ENCODE assay signal across 26 cellular contexts in the genomic region with DNA sequence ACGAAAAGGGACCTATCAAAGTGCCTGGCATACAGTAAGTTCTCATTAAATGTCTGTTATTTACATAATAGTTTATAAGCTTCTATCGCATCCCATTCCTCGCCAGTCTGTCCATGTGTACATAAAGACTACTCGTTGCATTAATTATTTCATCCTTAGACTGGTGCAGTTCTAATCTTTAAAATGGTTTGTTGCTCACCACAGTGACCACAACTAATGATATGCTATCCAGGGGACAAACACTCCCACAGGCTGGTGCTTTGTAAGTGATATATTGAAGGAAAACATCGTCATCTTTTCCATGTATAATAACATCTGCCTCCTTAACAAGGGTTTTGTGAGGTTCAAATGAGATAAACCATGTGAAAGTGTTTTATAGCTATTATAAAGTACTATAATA. TPM values are rescaled to one million over a fixed set of nuclear protein-coding genes. Genes with fewer than 3 reads are reported as not detected.
DNase-seq lines count a peak whose midpoint lies in the region; ATAC-seq, FAIRE-seq and TF ChIP-seq lines count a peak whose summit lies in the region.
"Had no signal": no experiment of that assay in that cellular context is flagged by ENCODE, and none has a peak within 500 bp of the region (broad histone marks: within the 10 kb centered on the region; RNA-seq: fewer than 3 reads in every experiment).

No MANE protein-coding gene starts in this region.

- H3K9ac ChIP-seq in DND-41 (ENCODE audit: low read depth, low read length) (no peak overlapping the region; the same call in 1 of the 2 replicates), K562 (ENCODE audit: insufficient read depth in 1 of 2, low read depth in 2 of 2, low read length in 2 of 2) (no peak overlapping the region)

- peak; percentile 66 for TF ChIP-seq EP300 in K562 (IDR thresholded peaks at IDR 0.05; ENCODE audit: low read length)

- CTCF ChIA-PET in T-cell (lab: Charles Lee) = interaction anchor here in 1 of 2 donors (2.4 kb wide), 1 partner anchor 9 kb away, joined by 7 read pairs; no protein-coding TSS in a partner anchor
- CTCF ChIA-PET in K562 (lab: Yijun Ruan, JAX; ENCODE audit: low intra/inter-chr PET ratio) = no interaction called here

- intact Hi-C loops in activated CD4-positive, alpha-beta T cell treated with anti-CD3 and anti-CD28 coated beads, Interleukin-2, amount 10 ng/mL, durations not matched to agents 24 days and 14 days (cut with micrococcal nuclease) = no loop called here
- intact Hi-C loops in K562 (cut with micrococcal nuclease) = loop anchor here (5.0 kb wide), 1 partner anchor 344 kb away; no protein-coding TSS in a partner anchor
- intact Hi-C loops in esophagus squamous epithelium (cut with DNase I) = no loop called here
- intact Hi-C loops in left colon (cut with DNase I, micrococcal nuclease) = no loop called here

- no peak for TF ChIP-seq CTCF in DND-41 (IDR thresholded peaks at IDR 0.05; ENCODE audit: borderline replicate concordance, extremely low read depth, low read length, poor library complexity, severe bottlenecking)
- TF ChIP-seq CTCF in K562 (IDR thresholded peaks at IDR 0.05 in 2 of 3, conservative IDR thresholded peaks at IDR 0.05 in 1 of 3; ENCODE audit: insufficient read depth in 2 of 3, low read depth in 1 of 3, low read length in 3 of 3) = no peak
- TF ChIP-seq CTCF in esophagus squamous epithelium (IDR thresholded peaks at IDR 0.05) = no peak

- no peaks in the 10 kb centered on the region for H3K36me3 ChIP-seq in DND-41 (ENCODE audit: insufficient read depth, low read length)
- H3K36me3 ChIP-seq in K562 (ENCODE audit: control insufficient read depth, insufficient read depth, low read length) = no peaks in the 10 kb centered on the region
- no peaks in the 10 kb centered on the region for H3K36me3 ChIP-seq in esophagus squamous epithelium
- H3K36me3 ChIP-seq: adrenal gland, Peyer's patch, prostate gland, uterus had no signal

- BruUV-seq in K562 (replicated peaks; lab: Mats Ljungman, UMichigan) = no TSS peak

- H3K4me1 ChIP-seq in DND-41 (ENCODE audit: insufficient read depth, low read length) (peaks cover 54% of the 10 kb centered on the region), K562 (replicated peaks in 1 of 2; ENCODE audit: control insufficient read depth in 2 of 2, insufficient read depth in 2 of 2, low read length in 2 of 2) (peaks cover 18 to 69% of the 10 kb centered on the region in 2 experiments), esophagus squamous epithelium (no peaks in the 10 kb centered on the region)
- H3K4me1 ChIP-seq: adrenal gland, Peyer's patch, prostate gland, uterus had no signal

- no peak overlapping the region for H3K4me3 ChIP-seq in DND-41 (ENCODE audit: low read depth in 1 of 2, low read length in 2 of 2)
- H3K4me3 ChIP-seq in K562 = no peak overlapping the region
- no peak overlapping the region for H3K4me3 ChIP-seq in esophagus squamous epithelium
- H3K4me3 ChIP-seq: adrenal gland, Peyer's patch, prostate gland, uterus had no signal

- no peak; a peak in 1 of 4 replicates for TF ChIP-seq RAD21 in K562 (CRISPR knock-in tag; conservative IDR thresholded peaks at IDR 0.05 in 1 of 2, IDR thresholded peaks at IDR 0.05 in 1 of 2)

- H3K27me3 ChIP-seq in DND-41 (ENCODE audit: insufficient read depth, low read length, poor library complexity) = no peaks in the 10 kb centered on the region
- no peaks in the 10 kb centered on the region for H3K27me3 ChIP-seq in K562 (ENCODE audit: control insufficient read depth in 2 of 2, insufficient read depth in 2 of 2, low read length in 2 of 2)
- no peaks in the 10 kb centered on the region for H3K27me3 ChIP-seq in esophagus squamous epithelium
- H3K27me3 ChIP-seq: adrenal gland, Peyer's patch, uterus had no signal

- DNase-seq in activated CD4-positive, alpha-beta T cell treated with anti-CD3 and anti-CD28 coated beads, Interleukin-2, amount 10 ng/mL, durations not matched to agents 24 days and 14 days = peak; percentile 43
- no peak for DNase-seq in activated CD4-positive, alpha-beta T cell treated with anti-CD3 and anti-CD28 coated beads, Interleukin-2, amount 50 U/mL, for 1 hour
- no peak for DNase-seq in DND-41
- no peak for DNase-seq in T-cell
- peak in 3 of 4 experiments; percentile 26 to 60 (median 32) for DNase-seq in K562 (ENCODE audit: extremely low read depth in 1 of 4, low spot score in 3 of 4)
- DNase-seq in esophagus squamous epithelium (lab: John Stamatoyannopoulos, UW) = no peak
- no peak for DNase-seq in left colon
- DNase-seq in islet precursor cell = no peak
- DNase-seq: adrenal gland; glutamatergic neuron; left ventricle myocardium superior; NCI-H1105; NCI-H1930; NCI-H526; nucleus accumbens; Peyer's patch; stimulated activated naive B cell treated with anti-CD40 and anti-IgM and Interleukin-4, amounts not matched to agents 10 μg/mL and 1 μg/mL and 100 μg/mL, for 72 hours; SW 1271; uterus had no signal

- peaks cover 2% of the 10 kb centered on the region for H3K36me3 Mint-ChIP-seq in activated CD4-positive, alpha-beta T cell treated with anti-CD3 and anti-CD28 coated beads, Interleukin-2, amount 10 ng/mL, durations not matched to agents 24 days and 14 days (ENCODE audit: low read depth)
- H3K36me3 Mint-ChIP-seq in T-cell = no peaks in the 10 kb centered on the region
- H3K36me3 Mint-ChIP-seq: stimulated activated naive B cell treated with anti-CD40 and anti-IgM and Interleukin-4, amounts not matched to agents 10 μg/mL and 1 μg/mL and 100 μg/mL, for 72 hours had no signal

- no peaks in the 10 kb centered on the region for H3K27me3 Mint-ChIP-seq in activated CD4-positive, alpha-beta T cell treated with anti-CD3 and anti-CD28 coated beads, Interleukin-2, amount 10 ng/mL, durations not matched to agents 24 days and 14 days
- no peaks in the 10 kb centered on the region for H3K27me3 Mint-ChIP-seq in T-cell
- H3K27me3 Mint-ChIP-seq: activated T-helper 17 cell treated with anti-CD3 and anti-CD28 coated beads, Interleukin-2, amount 50 U/mL, for 72 hours; stimulated activated naive B cell treated with anti-CD40 and anti-IgM and Interleukin-4, amounts not matched to agents 10 μg/mL and 1 μg/mL and 100 μg/mL, for 72 hours had no signal

- no peak for FAIRE-seq in K562 (lab: Jason Lieb, UNC)
- FAIRE-seq: A204.1, G401.6, H1, islet of Langerhans, TTC549 had no signal

- TF ChIP-seq POLR2A in K562 (conservative IDR thresholded peaks at IDR 0.05) = no peak
- TF ChIP-seq POLR2A in esophagus squamous epithelium (IDR thresholded peaks at IDR 0.05) = no peak

- H3K27ac Mint-ChIP-seq in activated CD4-positive, alpha-beta T cell treated with anti-CD3 and anti-CD28 coated beads, Interleukin-2, amount 10 ng/mL, durations not matched to agents 24 days and 14 days = peak overlapping the region; percentile 60
- H3K27ac Mint-ChIP-seq in T-cell = peak overlapping the region; percentile 84 to 93
- H3K27ac Mint-ChIP-seq: stimulated activated naive B cell treated with anti-CD40 and anti-IgM and Interleukin-4, amounts not matched to agents 10 μg/mL and 1 μg/mL and 100 μg/mL, for 72 hours had no signal

- H3K4me1 Mint-ChIP-seq in activated CD4-positive, alpha-beta T cell treated with anti-CD3 and anti-CD28 coated beads, Interleukin-2, amount 10 ng/mL, durations not matched to agents 24 days and 14 days = peaks cover 53% of the 10 kb centered on the region
- peaks cover 51 to 72% (median 59%) of the 10 kb centered on the region in 3 donors for H3K4me1 Mint-ChIP-seq in T-cell

- 24% methylated on average over 5 of the region's 5 CpGs for WGBS in K562 (ENCODE audit: insufficient coverage, low coverage, missing lambda C conversion rate)
- 58 to 69% methylated on average over 5 of the region's 5 CpGs for WGBS in esophagus squamous epithelium, 2 donors

- ATAC-seq in DND-41 (ENCODE audit: insufficient read depth, low read depth) (no peak), T-cell (replicated peaks in 1 of 4) (no peak), K562 (peak; percentile 11; the same call in 2 of the 3 replicates), left colon (no peak)
- ATAC-seq: left ventricle myocardium superior had no signal

- H3K27ac ChIP-seq in DND-41 (ENCODE audit: low read length) (peak overlapping the region; percentile 89), K562 (ENCODE audit: extremely low read depth, low read depth, low read length) (no peak overlapping the region), esophagus squamous epithelium (no peak overlapping the region)
- H3K27ac ChIP-seq: adrenal gland, Peyer's patch, prostate gland, uterus had no signal

- no peaks in the 10 kb centered on the region for H3K79me2 ChIP-seq in DND-41 (ENCODE audit: insufficient read depth, low read length)
- no peaks in the 10 kb centered on the region for H3K79me2 ChIP-seq in K562 (ENCODE audit: control insufficient read depth, insufficient read depth, low read length)

- H2AFZ ChIP-seq in DND-41 (ENCODE audit: low read depth, low read length) (no peak overlapping the region), K562 (ENCODE audit: low read depth, low read length) (no peak overlapping the region)

- H4K20me1 ChIP-seq in DND-41 (ENCODE audit: insufficient read depth, low read length) (no peaks in the 10 kb centered on the region), K562 (replicated peaks; ENCODE audit: control insufficient read depth, insufficient read depth, low read length) (no peaks in the 10 kb centered on the region)

- H3K9me3 ChIP-seq in DND-41 (ENCODE audit: insufficient read depth, low read length, severe bottlenecking) (no peaks in the 10 kb centered on the region), K562 (replicated peaks; ENCODE audit: control insufficient read depth, insufficient read depth, low read depth, low read length) (no peaks in the 10 kb centered on the region), esophagus squamous epithelium (no peaks in the 10 kb centered on the region)
- H3K9me3 ChIP-seq: adrenal gland, Peyer's patch, prostate gland, uterus had no signal

- H3K9me1 ChIP-seq in K562 (ENCODE audit: control insufficient read depth, insufficient read depth, low read length) = no peaks in the 10 kb centered on the region

- H3K4me3 Mint-ChIP-seq in activated CD4-positive, alpha-beta T cell treated with anti-CD3 and anti-CD28 coated beads, Interleukin-2, amount 10 ng/mL, durations not matched to agents 24 days and 14 days = no peak overlapping the region
- no peak overlapping the region for H3K4me3 Mint-ChIP-seq in T-cell

- H3K4me2 ChIP-seq in DND-41 (ENCODE audit: insufficient read depth, low read length) (peak overlapping the region; percentile 49), K562 (ENCODE audit: insufficient read depth, low read length) (no peak overlapping the region)

- H3K9me3 Mint-ChIP-seq in activated CD4-positive, alpha-beta T cell treated with anti-CD3 and anti-CD28 coated beads, Interleukin-2, amount 10 ng/mL, durations not matched to agents 24 days and 14 days = no peaks in the 10 kb centered on the region
- no peaks in the 10 kb centered on the region for H3K9me3 Mint-ChIP-seq in T-cell
- H3K9me3 Mint-ChIP-seq: activated T-helper 17 cell treated with anti-CD3 and anti-CD28 coated beads, Interleukin-2, amount 50 U/mL, for 72 hours; stimulated activated naive B cell treated with anti-CD40 and anti-IgM and Interleukin-4, amounts not matched to agents 10 μg/mL and 1 μg/mL and 100 μg/mL, for 72 hours had no signal

- POLR2A ChIA-PET in T-cell (lab: Charles Lee) (interaction anchor here in 1 of 2 donors (0.7 kb wide), 1 partner anchor 79 kb away, joined by 3 read pairs; no protein-coding TSS in a partner anchor), K562 (lab: Yijun Ruan, JAX) (interaction anchor here (1.0 to 1.8 kb wide), 2 partner anchors 10 to 39 kb away, joined by 4 read pairs; a partner anchor contains a TSS)

- in situ Hi-C loops in K562 (cut with MboI) = no loop called here

RNA-seq across cellular contexts. Expression of a gene that starts 39.0 kb away (rescaled TPM):
- 94.4 and 104 TPM in 2 replicates for total RNA-seq in activated CD4-positive, alpha-beta T cell treated with anti-CD3 and anti-CD28 coated beads, Interleukin-2, amount 10 ng/mL, durations not matched to agents 24 days and 14 days
- 100 to 1,000 TPM in 1 of 5 donors, 10 to 100 TPM in 4; 51.4 to 112 (median 69.7) TPM for total RNA-seq in T-cell
- 82.7 and 242 TPM in 2 replicates for total RNA-seq in K562 (2011; cell fraction: chromatin; rRNA removed; ENCODE audit: low replicate concordance)
- 27.5 and 35.5 TPM in 2 replicates for total RNA-seq in K562 (2011; cell fraction: nucleolus; rRNA removed)
- total RNA-seq in K562 (2011; cell fraction: nucleoplasm; rRNA removed) = 68.2 and 121 TPM in 2 replicates
- total RNA-seq in K562 (2014; rRNA removed) = 133 and 145 TPM in 2 replicates
- total RNA-seq in K562 (2014; rRNA removed; fragmentation: Illumina TruSeq; extraction: Trizol) = 184 and 207 TPM in 2 replicates
- 161 and 170 TPM in 2 replicates for total RNA-seq in K562 (2015; rRNA removed; fragmentation: Illumina TruSeq; extraction: Trizol)
- total RNA-seq in K562 (2021) = 128 and 140 TPM in 2 replicates
- 131 and 175 TPM in 2 replicates for polyA plus RNA-seq in K562 (2011; rRNA removed)
- polyA plus RNA-seq in K562 (2011; cell fraction: cytosol; rRNA removed) = 34.0 and 60.3 TPM in 2 replicates
- polyA plus RNA-seq in K562 (2011; cell fraction: nucleus; rRNA removed) = 57.7 and 92.5 TPM in 2 replicates
- 75.8 and 104 TPM in 2 replicates for polyA plus RNA-seq in K562 (2012)
- polyA plus RNA-seq in K562 (2014; fragmentation: Illumina TruSeq; extraction: Trizol) = 117 and 121 TPM in 2 replicates
- 100 to 1,000 TPM; 101 to 199 TPM for polyA plus RNA-seq in K562 (2014; fragmentation: Nextera tagmentation; extraction: Ambion mirVana)
- 115 and 120 TPM in 2 replicates for polyA plus RNA-seq in K562 (2014; rRNA removed)
- 345 and 377 TPM in 2 replicates for polyA minus RNA-seq in K562 (2011; rRNA and poly(A)+ RNA removed)
- 82.5 and 96.0 TPM in 2 replicates for polyA minus RNA-seq in K562 (2011; cell fraction: cytosol; rRNA and poly(A)+ RNA removed)
- 84.1 and 152 TPM in 2 replicates for polyA minus RNA-seq in K562 (2011; cell fraction: nucleus; rRNA and poly(A)+ RNA removed)
- 10 to 100 TPM; 41.6 to 65.3 (median 45.8) TPM for total RNA-seq in esophagus squamous epithelium
- 10 to 100 TPM; 48.9 to 50.0 TPM for total RNA-seq in left colon

Comparison
In these comparisons a context has a peak if more than half of its experiments do, and no peak if none do; other contexts are left out.
1. DNase-seq: peak in activated CD4-positive, alpha-beta T cell treated with anti-CD3 and anti-CD28 coated beads, Interleukin-2, amount 10 ng/mL, durations not matched to agents 24 days and 14 days (single experiment) and K562 (3 of 4); none in activated CD4-positive, alpha-beta T cell treated with anti-CD3 and anti-CD28 coated beads, Interleukin-2, amount 50 U/mL, for 1 hour (single experiment), DND-41 (single experiment), T-cell (0 of 34), esophagus squamous epithelium (single experiment), left colon (0 of 2) and islet precursor cell (single experiment).